Comparison of ENCODE assay signal across 16 cellular contexts in the genomic region with DNA sequence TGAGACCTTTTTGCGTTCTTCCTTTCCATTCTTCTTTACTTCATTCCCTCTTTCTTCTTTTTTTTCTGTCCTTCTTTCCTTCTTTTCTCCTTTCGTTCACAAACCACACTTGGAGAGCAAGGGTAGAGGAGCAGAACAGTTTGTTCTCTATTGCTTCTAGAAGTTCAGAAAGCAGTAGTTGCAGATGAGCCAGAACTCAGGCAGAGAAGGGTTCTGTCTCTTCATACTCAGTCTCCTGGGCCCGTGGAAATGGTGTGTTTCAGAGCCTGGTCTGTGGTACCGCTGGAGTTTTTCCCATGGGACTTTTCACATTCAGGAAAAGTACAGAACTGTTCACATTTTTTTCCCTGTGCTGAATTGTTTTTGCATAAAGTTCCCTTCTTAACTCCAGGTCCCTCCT.
DNase-seq lines count a peak whose midpoint lies in the region; ATAC-seq and TF ChIP-seq lines count a peak whose summit lies in the region.
"Had no signal": no experiment of that assay in that cellular context is flagged by ENCODE, and none has a peak within 500 bp of the region (broad histone marks: within the 10 kb centered on the region; RNA-seq: fewer than 3 reads in every experiment).

No MANE protein-coding gene starts in this region.

- no peak for ATAC-seq in aorta (ENCODE audit: low FRiP score)
- ATAC-seq: A549 had no signal

- H3K4me3 ChIP-seq in ascending aorta (peak overlapping the region in 1 of 2 donors; percentile 14), coronary artery (peak overlapping the region; percentile 33), subcutaneous abdominal adipose tissue (ENCODE audit: low read depth in 1 of 5, low read length in 5 of 5) (no peak overlapping the region), aorta (ENCODE audit: low read length in 2 of 2) (no peak overlapping the region)
- H3K4me3 ChIP-seq: A549 had no signal

- peaks cover 0 to 10% of the 10 kb centered on the region in 2 donors for H3K36me3 ChIP-seq in ascending aorta
- H3K36me3 ChIP-seq in subcutaneous abdominal adipose tissue (ENCODE audit: control insufficient read depth in 5 of 5, insufficient read depth in 5 of 5, low read length in 5 of 5): peaks cover 14 to 53% (median 41%) of the 10 kb centered on the region in 5 donors
- H3K36me3 ChIP-seq in aorta (ENCODE audit: control insufficient read depth in 1 of 2, insufficient read depth in 2 of 2, low read length in 1 of 2): peaks cover 0 to 2% of the 10 kb centered on the region in 2 donors
- H3K36me3 ChIP-seq: BE2C had no signal

- no peak overlapping the region for H3K9ac ChIP-seq in subcutaneous abdominal adipose tissue (ENCODE audit: low read length in 5 of 5)

- H3K27ac ChIP-seq in ascending aorta: peak overlapping the region; percentile 72 to 84
- H3K27ac ChIP-seq in coronary artery: peak overlapping the region; percentile 62 to 74
- peak overlapping the region; percentile 74 for H3K27ac ChIP-seq in subcutaneous abdominal adipose tissue (ENCODE audit: low read depth, low read length)
- H3K27ac ChIP-seq in aorta (ENCODE audit: low read depth in 1 of 2, low read length in 2 of 2): peak overlapping the region; percentile 80 to 93
- H3K27ac ChIP-seq: A549, C4-2B had no signal

- no peak for TF ChIP-seq CTCF in ascending aorta (IDR thresholded peaks at IDR 0.05)
- no peak for TF ChIP-seq CTCF in coronary artery (IDR thresholded peaks at IDR 0.05)

- peaks cover 14 to 38% of the 10 kb centered on the region in 2 donors for H3K4me1 ChIP-seq in ascending aorta
- peaks cover 10 to 72% (median 56%) of the 10 kb centered on the region in 5 donors for H3K4me1 ChIP-seq in subcutaneous abdominal adipose tissue (ENCODE audit: control insufficient read depth in 5 of 5, insufficient read depth in 5 of 5, low read length in 5 of 5)
- H3K4me1 ChIP-seq in aorta (ENCODE audit: control insufficient read depth in 1 of 2, insufficient read depth in 2 of 2, low read length in 2 of 2): peaks cover 5 to 20% of the 10 kb centered on the region in 2 donors
- H3K4me1 ChIP-seq: A549, BE2C had no signal

- H3K27me3 ChIP-seq in ascending aorta (no peaks in the 10 kb centered on the region), subcutaneous abdominal adipose tissue (ENCODE audit: control insufficient read depth in 5 of 5, insufficient read depth in 4 of 5, low read length in 5 of 5) (no peaks in the 10 kb centered on the region), aorta (ENCODE audit: control insufficient read depth in 1 of 2, insufficient read depth in 2 of 2, low read length in 1 of 2) (no peaks in the 10 kb centered on the region)
- H3K27me3 ChIP-seq: BE2C had no signal

- 22% methylated on average over 4 of the region's 4 CpGs for WGBS in aorta, 2 donors

- intact Hi-C loops in ascending aorta (cut with DNase I): loop anchor here (5.0 kb wide), 1 partner anchor 69 kb away; no protein-coding TSS in a partner anchor
- intact Hi-C loops in aorta (cut with DNase I): loop anchor here (5.0 to 10.0 kb wide), 3 partner anchors 54 to 184 kb away; partner anchors contain the start of genes CRYZL1 (in 2 of the 2) and ITSN1 (in 2 of the 2)

- DNase-seq in ascending aorta (ENCODE audit: low spot score in 2 of 2): no peak
- DNase-seq in coronary artery (ENCODE audit: low spot score): no peak
- no peak for DNase-seq in aorta
- DNase-seq in HK-2 (ENCODE audit: unreplicated experiment): no peak
- DNase-seq in SKM-1 treated with dmso at 0.1 percent for 144 hours (lab: John Stamatoyannopoulos, UW; ENCODE audit: unreplicated experiment): no peak
- DNase-seq in pons (ENCODE audit: low spot score): no peak
- DNase-seq: BE2C; CD4-positive, alpha-beta memory T cell; DMS153; DMS79 treated with DMSO at 0.1 percent for 48 hours; EL; GOT3; H9 had no signal

- no peaks in the 10 kb centered on the region for H3K9me3 ChIP-seq in ascending aorta
- no peaks in the 10 kb centered on the region for H3K9me3 ChIP-seq in subcutaneous abdominal adipose tissue (ENCODE audit: control insufficient read depth in 5 of 5, low read length in 5 of 5)
- no peaks in the 10 kb centered on the region for H3K9me3 ChIP-seq in aorta (ENCODE audit: control insufficient read depth, low read length)
- H3K9me3 ChIP-seq: A549, BE2C had no signal
